Comparison of ENCODE assay signal across 1 cellular context in genomic region chr22:32789797-32790620, GRCh38.
TF ChIP-seq lines count a peak whose summit lies in the region.

No MANE protein-coding gene starts in this region.

TF ChIP-seq in HepG2, 621 proteins besides CTCF, POLR2A, EP300 and RAD21 (continued from another document and continues in another):
- TF ChIP-seq BCL3 (CRISPR knock-in tag; IDR thresholded peaks at IDR 0.05): no peak
- no peak for TF ChIP-seq AHR (CRISPR knock-in tag; IDR thresholded peaks at IDR 0.05)
- no peak for TF ChIP-seq ZNF329 (CRISPR knock-in tag; IDR thresholded peaks at IDR 0.05; ENCODE audit: low read depth)
- peak; percentile 78 for TF ChIP-seq HDAC2 (CRISPR knock-in tag; IDR thresholded peaks at IDR 0.05)
- peak; percentile 72 for TF ChIP-seq ZNF629 (CRISPR knock-in tag; conservative IDR thresholded peaks at IDR 0.05)
- peak; percentile 63; the same call in 1 of the 2 replicates for TF ChIP-seq ZNF3 (CRISPR knock-in tag; IDR thresholded peaks at IDR 0.05)
- no peak for TF ChIP-seq ZNF75D (CRISPR knock-in tag; IDR thresholded peaks at IDR 0.05; ENCODE audit: borderline replicate concordance)
- TF ChIP-seq AKAP8 (CRISPR knock-in tag; IDR thresholded peaks at IDR 0.05): no peak
- TF ChIP-seq ZSCAN30 (CRISPR knock-in tag; IDR thresholded peaks at IDR 0.05): no peak
- TF ChIP-seq TEAD3 (CRISPR knock-in tag; optimal IDR thresholded peaks at IDR 0.05; ENCODE audit: borderline replicate concordance): peak; percentile 40
- TF ChIP-seq ZNF589 (CRISPR knock-in tag; conservative IDR thresholded peaks at IDR 0.05): no peak
- no peak for TF ChIP-seq ZNF646 (CRISPR knock-in tag; IDR thresholded peaks at IDR 0.05)
- TF ChIP-seq ERF (CRISPR knock-in tag; IDR thresholded peaks at IDR 0.05): peak; percentile 58; the same call in 1 of the 2 replicates
- no peak for TF ChIP-seq CAMTA2 (CRISPR knock-in tag; IDR thresholded peaks at IDR 0.05; ENCODE audit: borderline replicate concordance)
- TF ChIP-seq ZMYM2 (CRISPR knock-in tag; IDR thresholded peaks at IDR 0.05): peak; percentile 66
- TF ChIP-seq ZNF274 (CRISPR knock-in tag; IDR thresholded peaks at IDR 0.05): no peak
- TF ChIP-seq GATA4 (IDR thresholded peaks at IDR 0.05; ENCODE audit: borderline replicate concordance, low read depth): no peak
- no peak for TF ChIP-seq KLF15 (CRISPR knock-in tag; IDR thresholded peaks at IDR 0.05; ENCODE audit: borderline replicate concordance)
- TF ChIP-seq ZSCAN31 (CRISPR knock-in tag; IDR thresholded peaks at IDR 0.05; ENCODE audit: low read depth): no peak
- TF ChIP-seq ZNF609 (CRISPR knock-in tag; IDR thresholded peaks at IDR 0.05; ENCODE audit: borderline replicate concordance): no peak
- no peak for TF ChIP-seq ZNF766 (CRISPR knock-in tag; IDR thresholded peaks at IDR 0.05; ENCODE audit: borderline replicate concordance)
- TF ChIP-seq BCL6 (CRISPR knock-in tag; IDR thresholded peaks at IDR 0.05): peak; percentile 58
- TF ChIP-seq ZNF382 (CRISPR knock-in tag; IDR thresholded peaks at IDR 0.05; ENCODE audit: borderline replicate concordance): no peak
- TF ChIP-seq ZNF124 (CRISPR knock-in tag; IDR thresholded peaks at IDR 0.05): no peak
- TF ChIP-seq ZMAT5 (CRISPR knock-in tag; IDR thresholded peaks at IDR 0.05; ENCODE audit: borderline replicate concordance, low read depth): no peak
- TF ChIP-seq ATAD3A (CRISPR knock-in tag; IDR thresholded peaks at IDR 0.05): no peak
- no peak for TF ChIP-seq PRDM4 (CRISPR knock-in tag; IDR thresholded peaks at IDR 0.05; ENCODE audit: borderline replicate concordance)
- TF ChIP-seq E2F1 (CRISPR knock-in tag; IDR thresholded peaks at IDR 0.05): no peak
- TF ChIP-seq ZNF318 (CRISPR knock-in tag; IDR thresholded peaks at IDR 0.05): no peak
- no peak for TF ChIP-seq TCF12 (IDR thresholded peaks at IDR 0.05)
- no peak for TF ChIP-seq TCF12 (CRISPR knock-in tag; IDR thresholded peaks at IDR 0.05)
- no peak for TF ChIP-seq PAX8 (CRISPR knock-in tag; IDR thresholded peaks at IDR 0.05; ENCODE audit: borderline replicate concordance)
- TF ChIP-seq CHD2 (IDR thresholded peaks at IDR 0.05; ENCODE audit: low read depth, low read length): no peak
- no peak for TF ChIP-seq REXO4 (CRISPR knock-in tag; IDR thresholded peaks at IDR 0.05; ENCODE audit: borderline replicate concordance)
- no peak for TF ChIP-seq FOXK2 (IDR thresholded peaks at IDR 0.05)
